Comparison of ENCODE assay signal across 31 cellular contexts in the genomic region with DNA sequence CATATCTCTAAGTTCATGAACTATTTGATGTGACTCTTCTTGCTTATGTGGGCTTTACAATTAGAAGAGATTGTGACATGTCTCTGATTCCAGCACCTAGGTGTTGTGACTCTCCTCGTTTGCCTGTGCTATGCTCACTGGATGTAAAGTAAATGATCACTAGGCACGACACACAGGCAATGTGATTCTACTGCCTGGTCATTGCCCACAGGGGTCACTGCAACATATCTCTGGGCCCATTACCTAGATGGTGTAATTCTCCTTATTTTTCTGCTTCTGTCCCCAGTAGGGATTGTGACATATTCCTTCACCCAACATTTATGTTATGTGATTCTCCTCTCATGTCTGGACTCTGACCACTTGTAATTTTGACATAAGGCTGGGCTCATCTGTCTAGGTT.
"Had no signal": no experiment of that assay in that cellular context is flagged by ENCODE, and none has a peak within 500 bp of the region (broad histone marks: within the 10 kb centered on the region; RNA-seq: fewer than 3 reads in every experiment).

No MANE protein-coding gene starts in this region.

- H3K36me3 ChIP-seq: adrenal gland, brain microvascular endothelial cell, breast epithelium had no signal

- H3K4me3 ChIP-seq: adrenal gland, body of pancreas, breast epithelium had no signal

- H3K27me3 ChIP-seq: adrenal gland, body of pancreas, brain microvascular endothelial cell, breast epithelium had no signal

- DNase-seq: activated B cell treated with CpG ODN at 0.5 μM for 24 hours; activated CD4-positive, alpha-beta memory T cell treated with anti-CD3 and anti-CD28 coated beads for 36 hours; activated CD4-positive, alpha-beta T cell treated with anti-CD3 and anti-CD28 coated beads for 4 hours; activated CD4-positive, alpha-beta T cell treated with anti-CD3 and anti-CD28 coated beads, Interleukin-2, amount 10 ng/mL, durations not matched to agents 24 days and 14 days; activated CD4-positive, alpha-beta T cell treated with anti-CD3 and anti-CD28 coated beads, Interleukin-2, amount 50 U/mL, for 1 hour; activated CD4-positive, alpha-beta T cell treated with anti-CD3 and anti-CD28 coated beads, Interleukin-2, amount 50 U/mL, for 4 hours; activated CD4-positive, CD25-positive, alpha-beta regulatory T cell treated with anti-CD3 and anti-CD28 coated beads, Interleukin-2, amount 50 U/mL, for 72 hours; activated CD8-positive, alpha-beta memory T cell treated with anti-CD3 and anti-CD28 coated beads, Interleukin-2, amount 50 U/mL, for 4 hours; activated CD8-positive, alpha-beta T cell treated with anti-CD3 and anti-CD28 coated beads for 36 hours; activated effector memory CD4-positive, alpha-beta T cell treated with anti-CD3 and anti-CD28 coated beads, Interleukin-2, amount 50 U/mL, for 16 hours; activated gamma-delta T cell treated with Interleukin-2 at 50 U/mL for 16 hours; activated naive CD4-positive, alpha-beta T cell; activated naive CD4-positive, alpha-beta T cell treated with anti-CD3 and anti-CD28 coated beads for 36 hours; activated naive CD4-positive, alpha-beta T cell treated with anti-CD3 and anti-CD28 coated beads, Interleukin-2, amount 50 U/mL, for 16 hours; activated naive CD8-positive, alpha-beta T cell treated with anti-CD3 and anti-CD28 coated beads for 36 hours; activated T-cell treated with anti-CD3 and anti-CD28 coated beads for 4 hours; activated T-cell treated with anti-CD3 and anti-CD28 coated beads, Interleukin-2, amount 50 U/mL, for 1 hour; activated T-cell treated with anti-CD3 and anti-CD28 coated beads, Interleukin-2, amount 50 U/mL, for 4 hours; activated T-cell treated with anti-CD3 and anti-CD28 coated beads, Interleukin-2, amount 50 U/mL, for 72 hours; adrenal gland; amniotic stem cell; aorta; body of pancreas; brain microvascular endothelial cell; central memory CD4-positive, alpha-beta T cell; T-helper 1 cell; T-helper 2 cell; T-helper 9 cell had no signal

- H3K4me1 ChIP-seq: adrenal gland, body of pancreas, breast epithelium had no signal

- H3K27ac ChIP-seq: adrenal gland, body of pancreas, brain microvascular endothelial cell, breast epithelium had no signal

- FAIRE-seq: astrocyte, TTC549 had no signal

- H3K9me3 ChIP-seq: adrenal gland had no signal
